ENCODE assay signal across 25 cellular contexts in the genomic region with DNA sequence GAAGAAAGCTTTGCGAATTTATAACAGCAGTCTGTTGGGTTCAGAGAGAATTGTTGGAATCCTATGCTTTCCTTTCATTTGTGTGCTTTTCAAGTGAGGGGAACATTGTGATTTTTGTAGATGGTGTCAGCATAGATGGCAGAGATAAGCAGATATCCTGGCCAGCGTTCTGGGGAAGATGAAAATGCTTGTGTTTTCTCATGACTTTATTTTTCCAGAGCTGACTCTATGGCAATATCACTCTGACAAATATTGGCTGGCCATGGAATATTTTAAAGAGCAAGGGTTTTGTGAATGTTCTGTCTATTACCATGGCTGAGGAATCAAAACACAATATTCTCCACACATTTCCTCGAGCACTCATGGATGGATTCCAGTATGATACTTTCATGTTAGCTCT.
A peak's percentile ranks its signal among the peaks of the same experiment; 100 is the strongest.
DNase-seq lines count a peak whose midpoint lies in the region; ATAC-seq, FAIRE-seq and TF ChIP-seq lines count a peak whose summit lies in the region.
"Had no signal": no experiment of that assay in that cellular context is flagged by ENCODE, and none has a peak within 500 bp of the region (broad histone marks: within the 10 kb centered on the region; RNA-seq: fewer than 3 reads in every experiment).

No MANE protein-coding gene starts in this region.

- CTCF ChIA-PET in endothelial cell of umbilical vein (lab: Charles Lee) = interaction anchor here (1.5 to 2.1 kb wide), 3 partner anchors 8 to 56 kb away, joined by 4 to 10 read pairs (median 5); no protein-coding TSS in a partner anchor

- ATAC-seq in stimulated activated naive CD8-positive, alpha-beta T cell treated with anti-CD3 and anti-CD28 coated beads, Interleukin-15, Interleukin-2, amounts not matched to agents 100 U/mL and 50 U/mL, for 24 hours = no peak
- ATAC-seq: A549; CD8-positive, alpha-beta T cell; T-cell had no signal

- no peak for FAIRE-seq in endothelial cell of umbilical vein (lab: Jason Lieb, UNC)
- FAIRE-seq: A549, RCC 7860 had no signal

- dilution Hi-C loops in endothelial cell of umbilical vein (cut with MboI; ENCODE audit: extremely low pct_ligation_motif_present, low sequenced_read_pairs) = no loop called here

- no peak for TF ChIP-seq CTCF in endothelial cell of umbilical vein (IDR thresholded peaks at IDR 0.05; ENCODE audit: extremely low read depth in 1 of 2, insufficient read depth in 1 of 2, low read depth in 1 of 2, low read length in 2 of 2)

- no peak for TF ChIP-seq POLR2A in endothelial cell of umbilical vein (IDR thresholded peaks at IDR 0.05; ENCODE audit: low read depth, low read length)

- no peak overlapping the region for H3K27ac ChIP-seq in endothelial cell of umbilical vein (ENCODE audit: insufficient read depth, low read depth, low read length)
- peak overlapping the region; percentile 7 for H3K27ac ChIP-seq in rectal smooth muscle tissue (ENCODE audit: low read depth, low read length)
- H3K27ac ChIP-seq: A549, C4-2B, HL-60 had no signal

- H3K36me3 ChIP-seq in endothelial cell of umbilical vein (ENCODE audit: control insufficient read depth in 2 of 2, extremely low read depth in 1 of 2, insufficient read depth in 2 of 2, low read length in 2 of 2) (no peaks in the 10 kb centered on the region), rectal smooth muscle tissue (ENCODE audit: control insufficient read depth, insufficient read depth, low read length) (no peaks in the 10 kb centered on the region)

- H3K4me1 ChIP-seq in endothelial cell of umbilical vein (ENCODE audit: control insufficient read depth, extremely low read depth, insufficient read depth, low read length) (no peaks in the 10 kb centered on the region), rectal smooth muscle tissue (ENCODE audit: control insufficient read depth, insufficient read depth, low read length) (peaks cover 7% of the 10 kb centered on the region)
- H3K4me1 ChIP-seq: A549 had no signal

- BruUV-seq in endothelial cell of umbilical vein (replicated peaks; lab: Mats Ljungman, UMichigan) = no TSS peak

- no peaks in the 10 kb centered on the region for H3K27me3 ChIP-seq in endothelial cell of umbilical vein (ENCODE audit: control insufficient read depth in 2 of 2, insufficient read depth in 2 of 2, low read length in 2 of 2)
- no peaks in the 10 kb centered on the region for H3K27me3 ChIP-seq in rectal smooth muscle tissue (ENCODE audit: control insufficient read depth, insufficient read depth, low read length)

- intact Hi-C loops in endothelial cell of umbilical vein (cut with micrococcal nuclease) = no loop called here

- no peak overlapping the region for H3K4me3 ChIP-seq in endothelial cell of umbilical vein (replicated peaks in 1 of 3; ENCODE audit: insufficient read depth in 1 of 3, low read depth in 1 of 3, low read length in 3 of 3)
- H3K4me3 ChIP-seq in rectal smooth muscle tissue (ENCODE audit: low read length) = no peak overlapping the region
- H3K4me3 ChIP-seq: A549 had no signal

- peak; percentile 57 for DNase-seq in EL
- DNase-seq in M059J (ENCODE audit: low read depth) = peak; percentile 33
- DNase-seq in endothelial cell of umbilical vein (ENCODE audit: low read depth, low spot score) = peak; percentile 35
- no peak for DNase-seq in NCI-H2081 (lab: John Stamatoyannopoulos, UW)
- no peak for DNase-seq in stimulated activated naive CD8-positive, alpha-beta T cell treated with anti-CD3 and anti-CD28 coated beads, Interleukin-15, Interleukin-2, amounts not matched to agents 100 U/mL and 50 U/mL, for 24 hours
- no peak for DNase-seq in activated naive CD4-positive, alpha-beta T cell treated with anti-CD3 and anti-CD28 coated beads, Interleukin-2, amount 50 U/mL, for 16 hours
- DNase-seq in NCI-H2029 treated with DMSO at 0.1 percent for 48 hours (lab: John Stamatoyannopoulos, UW) = no peak
- DNase-seq: CD8-positive, alpha-beta T cell; DMS 273 treated with DMSO at 0.1 percent for 48 hours; DMS79 treated with DMSO at 0.1 percent for 48 hours; GOT3; HCEC 1CT; NCI-H1092; NCI-H1436; NCI-H187; NCI-H2107; NCI-H446; NCI-H524 treated with DMSO at 0.1 percent for 48 hours; NCI-H774; T-cell had no signal

- no peaks in the 10 kb centered on the region for H3K9me3 ChIP-seq in endothelial cell of umbilical vein (replicated peaks; ENCODE audit: control insufficient read depth, insufficient read depth, low read length)
- H3K9me3 ChIP-seq: A549 had no signal

- H3K9ac ChIP-seq in endothelial cell of umbilical vein (replicated peaks; ENCODE audit: extremely low read depth, insufficient read depth, low read length) (no peak overlapping the region), rectal smooth muscle tissue (ENCODE audit: low read length) (no peak overlapping the region)

- H2AFZ ChIP-seq in endothelial cell of umbilical vein (ENCODE audit: low read depth, low read length) = no peak overlapping the region

- no peak overlapping the region for H3K4me2 ChIP-seq in endothelial cell of umbilical vein (ENCODE audit: insufficient read depth, low read length)
- H3K4me2 ChIP-seq: A549 had no signal

- H4K20me1 ChIP-seq in endothelial cell of umbilical vein (replicated peaks; ENCODE audit: control insufficient read depth, extremely low read depth, insufficient read depth, low read length) = no peaks in the 10 kb centered on the region

- POLR2A ChIA-PET in endothelial cell of umbilical vein (lab: Charles Lee) = no interaction called here

- H3K9me1 ChIP-seq in endothelial cell of umbilical vein (replicated peaks; ENCODE audit: control insufficient read depth, extremely low read depth, insufficient read depth, low read length) = no peaks in the 10 kb centered on the region

- H3K79me2 ChIP-seq in endothelial cell of umbilical vein (ENCODE audit: control insufficient read depth, insufficient read depth, low read length) = no peaks in the 10 kb centered on the region

TF ChIP-seq in endothelial cell of umbilical vein, 7 proteins besides CTCF, POLR2A, EP300 and RAD21:
- TF ChIP-seq EZH2 (IDR thresholded peaks at IDR 0.05; ENCODE audit: borderline replicate concordance, low read depth, low read length, severe bottlenecking) (no peak), GATA2 (IDR thresholded peaks at IDR 0.05; ENCODE audit: insufficient read depth, insufficient read length, low read depth, low read length) (peak; percentile 56)

Comparison
In these comparisons a context has a peak if more than half of its experiments do, and no peak if none do; other contexts are left out.
1. DNase-seq: peak in EL (single experiment), M059J (single experiment) and endothelial cell of umbilical vein (single experiment); none in NCI-H2081 (0 of 2), stimulated activated naive CD8-positive, alpha-beta T cell treated with anti-CD3 and anti-CD28 coated beads, Interleukin-15, Interleukin-2, amounts not matched to agents 100 U/mL and 50 U/mL, for 24 hours (single experiment), activated naive CD4-positive, alpha-beta T cell treated with anti-CD3 and anti-CD28 coated beads, Interleukin-2, amount 50 U/mL, for 16 hours (single experiment) and NCI-H2029 treated with DMSO at 0.1 percent for 48 hours (single experiment).